In genomic region chr1:40629546-40629945, GRCh38 we compare ENCODE assay signal across 7 cellular contexts. TPM values are rescaled to one million over a fixed set of nuclear protein-coding genes. Genes with fewer than 3 reads are reported as not detected.
DNase-seq lines count a peak whose midpoint lies in the region; ATAC-seq and FAIRE-seq lines count a peak whose summit lies in the region.
"Not testable (repeated sequence)": the region's sequence is repeated elsewhere in the genome, so short reads cannot be mapped to it uniquely, and the experiment has no call there.

No MANE protein-coding gene starts in this region.

- not testable (repeated sequence) for H3K4me3 ChIP-seq in CD8-positive, alpha-beta memory T cell (ENCODE audit: low read length); small intestine (ENCODE audit: low read depth in 1 of 2, low read length in 2 of 2)

- WGBS in small intestine, 3 donors: 70 to 85% (median 76%) methylated on average over 4 of the region's 4 CpGs

- CTCF ChIA-PET in CD8-positive, alpha-beta memory T cell (lab: Charles Lee): interaction anchor here (0.7 to 2.3 kb wide), 5 partner anchors 15 to 323 kb away, joined by 3 to 7 read pairs (median 3); no protein-coding TSS in a partner anchor
- CTCF ChIA-PET in T-cell (lab: Charles Lee): interaction anchor here in 1 of 2 donors (0.5 kb wide), 1 partner anchor 408 kb away, joined by 3 read pairs; no protein-coding TSS in a partner anchor
- CTCF ChIA-PET in activated CD4-positive, alpha-beta T cell treated with anti-CD3 and anti-CD28 coated beads, Interleukin-2, amount 10 ng/mL, durations not matched to agents 7 days and 5 days (lab: Charles Lee): interaction anchor here (0.5 to 2.3 kb wide), 5 partner anchors 16 to 238 kb away, joined by 3 to 8 read pairs (median 4); no protein-coding TSS in a partner anchor

- not testable (repeated sequence) for FAIRE-seq in small intestine (lab: Jason Lieb, UNC)

- peaks cover 16% of the 10 kb centered on the region for H3K4me1 ChIP-seq in CD8-positive, alpha-beta memory T cell (ENCODE audit: insufficient read depth, low read length)
- not testable (repeated sequence) for H3K4me1 ChIP-seq in small intestine (ENCODE audit: control insufficient read depth in 2 of 2, insufficient read depth in 1 of 2, low read depth in 1 of 2, low read length in 1 of 2)

- not testable (repeated sequence) for H3K9me3 Mint-ChIP-seq in CD8-positive, alpha-beta memory T cell; T-cell; activated CD4-positive, alpha-beta T cell treated with anti-CD3 and anti-CD28 coated beads, Interleukin-2, amount 10 ng/mL, durations not matched to agents 7 days and 5 days; activated T-helper 17 cell treated with anti-CD3 and anti-CD28 coated beads, Interleukin-2, amount 50 U/mL, for 72 hours; activated naive CD8-positive, alpha-beta T cell treated with anti-CD3 and anti-CD28 coated beads, Interleukin-2, amount 10 ng/mL, durations not matched to agents 7 days and 5 days

- not testable (repeated sequence) for H3K36me3 ChIP-seq in CD8-positive, alpha-beta memory T cell (ENCODE audit: insufficient read depth, low read length); small intestine (ENCODE audit: control insufficient read depth in 2 of 2, insufficient read depth in 2 of 2, low read length in 2 of 2)

- peaks cover 27 to 34% (median 29%) of the 10 kb centered on the region in 3 donors for H3K4me1 Mint-ChIP-seq in CD8-positive, alpha-beta memory T cell
- H3K4me1 Mint-ChIP-seq in T-cell: peaks cover 22 to 31% (median 22%) of the 10 kb centered on the region in 3 donors
- H3K4me1 Mint-ChIP-seq in activated CD4-positive, alpha-beta T cell treated with anti-CD3 and anti-CD28 coated beads, Interleukin-2, amount 10 ng/mL, durations not matched to agents 7 days and 5 days: peaks cover 29% of the 10 kb centered on the region
- peaks cover 10% of the 10 kb centered on the region for H3K4me1 Mint-ChIP-seq in activated T-helper 17 cell treated with anti-CD3 and anti-CD28 coated beads, Interleukin-2, amount 50 U/mL, for 72 hours
- H3K4me1 Mint-ChIP-seq in activated naive CD8-positive, alpha-beta T cell treated with anti-CD3 and anti-CD28 coated beads, Interleukin-2, amount 10 ng/mL, durations not matched to agents 7 days and 5 days: peaks cover 31% of the 10 kb centered on the region

- not testable (repeated sequence) for H3K36me3 Mint-ChIP-seq in CD8-positive, alpha-beta memory T cell; T-cell; activated CD4-positive, alpha-beta T cell treated with anti-CD3 and anti-CD28 coated beads, Interleukin-2, amount 10 ng/mL, durations not matched to agents 7 days and 5 days (ENCODE audit: low read depth); activated T-helper 17 cell treated with anti-CD3 and anti-CD28 coated beads, Interleukin-2, amount 50 U/mL, for 72 hours (ENCODE audit: low read depth); activated naive CD8-positive, alpha-beta T cell treated with anti-CD3 and anti-CD28 coated beads, Interleukin-2, amount 10 ng/mL, durations not matched to agents 7 days and 5 days

- POLR2A ChIA-PET in CD8-positive, alpha-beta memory T cell (lab: Charles Lee); T-cell (lab: Charles Lee); activated CD4-positive, alpha-beta T cell treated with anti-CD3 and anti-CD28 coated beads, Interleukin-2, amount 10 ng/mL, durations not matched to agents 7 days and 5 days (lab: Charles Lee): not testable (repeated sequence)
- POLR2A ChIA-PET in activated naive CD8-positive, alpha-beta T cell treated with anti-CD3 and anti-CD28 coated beads, Interleukin-2, amount 10 ng/mL, durations not matched to agents 7 days and 5 days (lab: Charles Lee): interaction anchor here (0.5 to 1.4 kb wide), 7 partner anchors 9 to 233 kb away, joined by 3 to 8 read pairs (median 4); partner anchors contain the start of genes CITED4, NFYC and RIMS3

- not testable (repeated sequence) for H3K27me3 Mint-ChIP-seq in CD8-positive, alpha-beta memory T cell; T-cell; activated CD4-positive, alpha-beta T cell treated with anti-CD3 and anti-CD28 coated beads, Interleukin-2, amount 10 ng/mL, durations not matched to agents 7 days and 5 days; activated T-helper 17 cell treated with anti-CD3 and anti-CD28 coated beads, Interleukin-2, amount 50 U/mL, for 72 hours; activated naive CD8-positive, alpha-beta T cell treated with anti-CD3 and anti-CD28 coated beads, Interleukin-2, amount 10 ng/mL, durations not matched to agents 7 days and 5 days

- not testable (repeated sequence) for H3K9me3 ChIP-seq in CD8-positive, alpha-beta memory T cell (ENCODE audit: low read length); small intestine (ENCODE audit: control insufficient read depth, low read depth)

- H3K4me3 Mint-ChIP-seq in CD8-positive, alpha-beta memory T cell: peak overlapping the region in 5 of 7 donors; percentile 18 to 84 (median 46)
- peak overlapping the region in 1 of 3 donors; percentile 30 for H3K4me3 Mint-ChIP-seq in T-cell
- H3K4me3 Mint-ChIP-seq in activated CD4-positive, alpha-beta T cell treated with anti-CD3 and anti-CD28 coated beads, Interleukin-2, amount 10 ng/mL, durations not matched to agents 7 days and 5 days: peak overlapping the region; percentile 22
- H3K4me3 Mint-ChIP-seq in activated T-helper 17 cell treated with anti-CD3 and anti-CD28 coated beads, Interleukin-2, amount 50 U/mL, for 72 hours: peak overlapping the region; percentile 29
- peak overlapping the region; percentile 35 for H3K4me3 Mint-ChIP-seq in activated naive CD8-positive, alpha-beta T cell treated with anti-CD3 and anti-CD28 coated beads, Interleukin-2, amount 10 ng/mL, durations not matched to agents 7 days and 5 days

- not testable (repeated sequence) for H3K27me3 ChIP-seq in CD8-positive, alpha-beta memory T cell (ENCODE audit: insufficient read depth, low read length, poor library complexity, severe bottlenecking); small intestine (ENCODE audit: control insufficient read depth in 2 of 2, insufficient read depth in 2 of 2, low read length in 2 of 2)

- DNase-seq in CD8-positive, alpha-beta memory T cell: peak in 4 of 5 donors; percentile 31 to 45 (median 38)
- DNase-seq in T-cell (peak in 17 of 34 experiments; percentile 8 to 29 (median 17)), islet precursor cell (peak; percentile 24), small intestine (peak; percentile 37)
- DNase-seq in activated CD4-positive, alpha-beta T cell treated with anti-CD3 and anti-CD28 coated beads, Interleukin-2, amount 10 ng/mL, durations not matched to agents 7 days and 5 days: peak; percentile 45
- DNase-seq in activated naive CD8-positive, alpha-beta T cell treated with anti-CD3 and anti-CD28 coated beads, Interleukin-2, amount 10 ng/mL, durations not matched to agents 7 days and 5 days: peak; percentile 57

- ATAC-seq in T-cell (replicated peaks in 1 of 4): peak in 3 of 4 experiments; percentile 70 to 78 (median 70)
- ATAC-seq in activated T-helper 17 cell treated with anti-CD3 and anti-CD28 coated beads, Interleukin-2, amount 50 U/mL, for 72 hours (replicated peaks): peak; percentile 24
- peak; percentile 82 for ATAC-seq in activated naive CD8-positive, alpha-beta T cell treated with anti-CD3 and anti-CD28 coated beads, Interleukin-2, amount 10 ng/mL, durations not matched to agents 7 days and 5 days (ENCODE audit: low read depth)

- peak overlapping the region; percentile 68 to 97 (median 92) for H3K27ac Mint-ChIP-seq in CD8-positive, alpha-beta memory T cell
- peak overlapping the region; percentile 31 to 73 for H3K27ac Mint-ChIP-seq in T-cell
- H3K27ac Mint-ChIP-seq in activated CD4-positive, alpha-beta T cell treated with anti-CD3 and anti-CD28 coated beads, Interleukin-2, amount 10 ng/mL, durations not matched to agents 7 days and 5 days: peak overlapping the region; percentile 76
- H3K27ac Mint-ChIP-seq in activated T-helper 17 cell treated with anti-CD3 and anti-CD28 coated beads, Interleukin-2, amount 50 U/mL, for 72 hours: peak overlapping the region; percentile 48
- peak overlapping the region; percentile 85 for H3K27ac Mint-ChIP-seq in activated naive CD8-positive, alpha-beta T cell treated with anti-CD3 and anti-CD28 coated beads, Interleukin-2, amount 10 ng/mL, durations not matched to agents 7 days and 5 days

- not testable (repeated sequence) for H3K27ac ChIP-seq in CD8-positive, alpha-beta memory T cell (ENCODE audit: low read depth, low read length); small intestine (ENCODE audit: low read depth in 1 of 2, low read length in 1 of 2)

RNA-seq across cellular contexts. Expression of gene RIMS3, which starts 35.9 kb away (rescaled TPM):
- 1 to 10 TPM; 1.4 to 1.7 TPM for total RNA-seq in CD8-positive, alpha-beta memory T cell
- 5.4 TPM for polyA plus RNA-seq in CD8-positive, alpha-beta memory T cell
- 1 to 10 TPM; 1.8 to 3.0 (median 2.3) TPM for total RNA-seq in T-cell
- total RNA-seq in activated CD4-positive, alpha-beta T cell treated with anti-CD3 and anti-CD28 coated beads, Interleukin-2, amount 10 ng/mL, durations not matched to agents 7 days and 5 days: 1 to 10 TPM; 4.0 to 5.4 TPM
- total RNA-seq in activated T-helper 17 cell treated with anti-CD3 and anti-CD28 coated beads, Interleukin-2, amount 50 U/mL, for 72 hours: 1 to 10 TPM; 3.0 to 4.2 TPM
- 1 to 10 TPM; 6.9 TPM for total RNA-seq in activated naive CD8-positive, alpha-beta T cell treated with anti-CD3 and anti-CD28 coated beads, Interleukin-2, amount 10 ng/mL, durations not matched to agents 7 days and 5 days
- polyA plus RNA-seq in small intestine: 1 to 10 TPM in 1 of 3 donors, under 1 TPM in 1, not detected in 1; under 0.01 to 3.4 TPM

Comparison
In these comparisons a context has a peak if more than half of its experiments do, and no peak if none do; other contexts are left out.
1. ATAC-seq: peak in every context shown above with its lines; median percentile 82 in activated naive CD8-positive, alpha-beta T cell treated with anti-CD3 and anti-CD28 coated beads, Interleukin-2, amount 10 ng/mL, durations not matched to agents 7 days and 5 days; 70 in T-cell; 24 in activated T-helper 17 cell treated with anti-CD3 and anti-CD28 coated beads, Interleukin-2, amount 50 U/mL, for 72 hours.